Comparison of ENCODE assay signal across 1 cellular context in genomic region chr16:84247844-84248243, GRCh38.
TF ChIP-seq lines count a peak whose summit lies in the region.

No MANE protein-coding gene starts in this region.

TF ChIP-seq in HCT116, 20 proteins besides CTCF, POLR2A, EP300 and RAD21 (continued from another document):
- no peak for TF ChIP-seq ZBTB33 (IDR thresholded peaks at IDR 0.05; ENCODE audit: extremely low read depth, insufficient replicate concordance, low read length)
- no peak for TF ChIP-seq SIN3A (IDR thresholded peaks at IDR 0.05; ENCODE audit: low read depth)
